11 cellular contexts compared by ENCODE assay signal in genomic region chr11:58780578-58780977, GRCh38. TPM values are rescaled to one million over a fixed set of nuclear protein-coding genes. Genes with fewer than 3 reads are reported as not detected.
"Had no signal": no experiment of that assay in that cellular context is flagged by ENCODE, and none has a peak within 500 bp of the region (broad histone marks: within the 10 kb centered on the region; RNA-seq: fewer than 3 reads in every experiment).

No MANE protein-coding gene starts in this region.

- DNase-seq: IMR-90, Karpas-422, KBM-7, KG1 had no signal

- H3K27ac ChIP-seq: HL-60, KMS-11 had no signal

- H3K9ac ChIP-seq: KMS-11 had no signal

- ATAC-seq: HepG2 had no signal

- FAIRE-seq: HepG2, HTR-8/SVneo had no signal

- H3K4me2 ChIP-seq: KMS-11 had no signal

RNA-seq across cellular contexts. Expression of gene GLYAT, which starts 48.8 kb away (rescaled TPM):
- total RNA-seq: HepG2, HT-29, HT1080, IMR-90 had no signal
- polyA plus RNA-seq: HepG2, IgD-negative memory B cell, IMR-90 had no signal
